In genomic region chr11:5604896-5605295, GRCh38 we compare ENCODE assay signal across 18 cellular contexts. TPM values are rescaled to one million over a fixed set of nuclear protein-coding genes. Genes with fewer than 3 reads are reported as not detected.
DNase-seq lines count a peak whose midpoint lies in the region; ATAC-seq and TF ChIP-seq lines count a peak whose summit lies in the region.
"Had no signal": no experiment of that assay in that cellular context is flagged by ENCODE, and none has a peak within 500 bp of the region (broad histone marks: within the 10 kb centered on the region; RNA-seq: fewer than 3 reads in every experiment).

No MANE protein-coding gene starts in this region.

- peak overlapping the region; percentile 85 for H3K27ac Mint-ChIP-seq in HFFc6
- H3K27ac Mint-ChIP-seq: CD4-positive, alpha-beta T cell had no signal

- no peak overlapping the region for H3K9ac ChIP-seq in trophoblast cell (ENCODE audit: low read length)

- intact Hi-C loops in A673 (cut with micrococcal nuclease; ENCODE audit: unreplicated experiment) = loop anchor here (10.0 kb wide), 1 partner anchor 290 kb away; the partner anchor contains the start of gene OR52E5

- no peak overlapping the region for H3K18ac ChIP-seq in trophoblast cell (ENCODE audit: low read length)

- peaks cover 4% of the 10 kb centered on the region for H3K79me2 ChIP-seq in trophoblast cell (ENCODE audit: control insufficient read depth, insufficient read depth, low read length, poor library complexity)

- H4K8ac ChIP-seq in trophoblast cell (ENCODE audit: low read depth, low read length) = no peak overlapping the region

- TF ChIP-seq CTCF in HFFc6 (IDR thresholded peaks at IDR 0.05) (no peak), A673 (conservative IDR thresholded peaks at IDR 0.05; ENCODE audit: low read depth, low read length) (no peak)

- H3K27ac ChIP-seq in trophoblast cell (ENCODE audit: low read depth, low read length) = peak overlapping the region; percentile 61
- no peak overlapping the region for H3K27ac ChIP-seq in A673 (ENCODE audit: low read depth, low read length, poor library complexity, severe bottlenecking)
- H3K27ac ChIP-seq: C4-2B, HL-60 had no signal

- ATAC-seq in GM21717 (IDR thresholded peaks at IDR 0.05; ENCODE audit: unreplicated experiment) = no peak
- ATAC-seq: K562 had no signal

- BruUV-seq in A673 (replicated peaks; lab: Mats Ljungman, UMichigan) = no TSS peak

- CTCF ChIA-PET in A673 (lab: Charles Lee) = no interaction called here

- no peak overlapping the region for H2AFZ ChIP-seq in trophoblast cell (ENCODE audit: insufficient read depth, low read length, poor library complexity)

- peaks cover 15 to 23% of the 10 kb centered on the region in 2 experiments for H3K4me1 ChIP-seq in trophoblast cell (ENCODE audit: control insufficient read depth in 1 of 2, insufficient read depth in 2 of 2, low read length in 2 of 2)
- no peaks in the 10 kb centered on the region for H3K4me1 ChIP-seq in A673 (ENCODE audit: insufficient read depth, low read length, poor library complexity, severe bottlenecking)
- H3K4me1 ChIP-seq: Caco-2 had no signal

- peaks cover 3% of the 10 kb centered on the region for H3K79me1 ChIP-seq in trophoblast cell (ENCODE audit: low read length)

- no peaks in the 10 kb centered on the region; the same call in 1 of the 2 replicates for H3K27me3 Mint-ChIP-seq in HFFc6 (ENCODE audit: insufficient read depth)
- H3K27me3 Mint-ChIP-seq: CD4-positive, alpha-beta T cell had no signal

- POLR2A ChIA-PET in A673 (lab: Charles Lee; ENCODE audit: low non-redundant PET) = no interaction called here

- no peak overlapping the region for H3K23ac ChIP-seq in trophoblast cell (ENCODE audit: low read length)

- no peak overlapping the region for H3K14ac ChIP-seq in trophoblast cell (ENCODE audit: low read length)

- H2BK5ac ChIP-seq in trophoblast cell (ENCODE audit: low read depth, low read length, poor library complexity) = no peak overlapping the region

- H3K9me3 ChIP-seq in trophoblast cell (ENCODE audit: insufficient read depth, low read depth, low read length) (no peaks in the 10 kb centered on the region), A673 (ENCODE audit: low read depth, low read length, poor library complexity, severe bottlenecking) (no peaks in the 10 kb centered on the region)
- H3K9me3 ChIP-seq: Caco-2 had no signal

- no peak overlapping the region for H3K4me3 ChIP-seq in trophoblast cell (ENCODE audit: low read depth, low read length)
- no peak overlapping the region for H3K4me3 ChIP-seq in A673 (ENCODE audit: low read depth, low read length, poor library complexity, severe bottlenecking)
- H3K4me3 ChIP-seq: K562 had no signal

- H3K9me3 Mint-ChIP-seq in HFFc6 = no peaks in the 10 kb centered on the region
- H3K9me3 Mint-ChIP-seq: CD4-positive, alpha-beta T cell; H9 had no signal

- H3K36me3 ChIP-seq in trophoblast cell (ENCODE audit: control insufficient read depth in 1 of 2, insufficient read depth in 2 of 2, low read length in 2 of 2) (peaks cover 0 to 10% of the 10 kb centered on the region in 2 experiments), A673 (ENCODE audit: insufficient read depth, low read length, poor library complexity, severe bottlenecking) (no peaks in the 10 kb centered on the region)

- H3K36me3 Mint-ChIP-seq in HFFc6 (ENCODE audit: low read depth) = no peaks in the 10 kb centered on the region

- DNase-seq in HFFc6 (peak; percentile 38), M059J (ENCODE audit: low read depth) (peak; percentile 73), islet precursor cell (peak; percentile 89), trophoblast cell (peak; percentile 94 to 96), A673 (ENCODE audit: low spot score) (no peak)
- no peak for DNase-seq in activated CD8-positive, alpha-beta memory T cell treated with anti-CD3 and anti-CD28 coated beads, Interleukin-2, amount 50 U/mL, for 4 hours
- DNase-seq: AML-193; Caco-2; CD4-positive, alpha-beta T cell; GF-D8; H9 had no signal

- no peaks in the 10 kb centered on the region for H3K27me3 ChIP-seq in trophoblast cell (ENCODE audit: insufficient read depth, low read length)
- no peaks in the 10 kb centered on the region for H3K27me3 ChIP-seq in A673 (replicated peaks; ENCODE audit: insufficient read depth, low read depth, low read length, poor library complexity)

- no peak overlapping the region for H4K12ac ChIP-seq in trophoblast cell (ENCODE audit: low read depth, low read length)

- peak overlapping the region; percentile 22; the same call in 1 of the 2 replicates for H3K4me3 Mint-ChIP-seq in HFFc6
- H3K4me3 Mint-ChIP-seq: CD4-positive, alpha-beta T cell; H9 had no signal

- no peak overlapping the region for H3K4ac ChIP-seq in trophoblast cell (ENCODE audit: low read depth, low read length)

- no peak overlapping the region for H2AK5ac ChIP-seq in trophoblast cell (ENCODE audit: low read length)

- H3K4me1 Mint-ChIP-seq in HFFc6 (ENCODE audit: low read depth) = peaks cover 48% of the 10 kb centered on the region

- no peak overlapping the region for H2BK120ac ChIP-seq in trophoblast cell (ENCODE audit: insufficient read depth, low read length, poor library complexity)

- H4K91ac ChIP-seq in trophoblast cell (ENCODE audit: low read depth, low read length) = no peak overlapping the region

- no peak overlapping the region for H2BK12ac ChIP-seq in trophoblast cell (ENCODE audit: low read length)

- no peak overlapping the region for H3K4me2 ChIP-seq in trophoblast cell (ENCODE audit: low read length)

- no CpG with 5 or more reads among the region's 4 CpGs for WGBS in trophoblast cell (ENCODE audit: extremely low coverage, insufficient coverage, insufficient read length)

RNA-seq across cellular contexts. Expression of gene TRIM6, which starts 8.5 kb away (rescaled TPM):
- total RNA-seq in HFFc6 (2021; fragmentation: NEBNext Ultra II Directional; extraction: Animal tissue kit (Norgen Biotek cat#: 25700)) = 1 to 10 TPM; 4.0 to 9.0 (median 6.6) TPM
- 9.6 and 24.7 TPM in 2 replicates for total RNA-seq in M059J (2014; rRNA removed; shearing (Covaris generic))
- 17.9 and 18.5 TPM in 2 replicates for polyA plus RNA-seq in trophoblast cell (2013)
- total RNA-seq in A673 (2021) = 0.13 and 0.52 TPM in 2 replicates
- total RNA-seq: CD4-positive, alpha-beta T cell had no signal

RNA-seq across cellular contexts. Expression of gene TRIM34, which starts 19.9 kb away (rescaled TPM):
- 1 to 10 TPM; 3.8 to 6.9 (median 4.9) TPM for total RNA-seq in HFFc6 (2021; fragmentation: NEBNext Ultra II Directional; extraction: Animal tissue kit (Norgen Biotek cat#: 25700))
- 13.2 and 22.2 TPM in 2 replicates for total RNA-seq in M059J (2014; rRNA removed; shearing (Covaris generic))
- polyA plus RNA-seq in trophoblast cell (2013) = 7.3 and 8.8 TPM in 2 replicates
- total RNA-seq in A673 (2021) = 0.41 and 0.79 TPM in 2 replicates

RNA-seq across cellular contexts. Expression of gene OR52B6, which starts 24.2 kb away (rescaled TPM):
- not detected for total RNA-seq in HFFc6 (2021; fragmentation: NEBNext Ultra II Directional; extraction: Animal tissue kit (Norgen Biotek cat#: 25700))
- total RNA-seq in M059J (2014; rRNA removed; shearing (Covaris generic)) = not detected in 2 replicates
- not detected in 2 replicates for polyA plus RNA-seq in trophoblast cell (2013)
- total RNA-seq in A673 (2021) = not detected in 2 replicates
- total RNA-seq: Caco-2; CD4-positive, alpha-beta T cell; H1; H9; HT1080; K562 had no signal
- polyA plus RNA-seq: BJ, H1, K562 had no signal

RNA-seq across cellular contexts. Expression of gene OR52H1, which starts 56.6 kb away (rescaled TPM):
- not detected for total RNA-seq in HFFc6 (2021; fragmentation: NEBNext Ultra II Directional; extraction: Animal tissue kit (Norgen Biotek cat#: 25700))
- total RNA-seq in M059J (2014; rRNA removed; shearing (Covaris generic)) = not detected in 2 replicates
- polyA plus RNA-seq in trophoblast cell (2013) = not detected in 2 replicates
- not detected in 2 replicates for total RNA-seq in A673 (2021)
- total RNA-seq: Caco-2, H1, H9, HT1080 had no signal
- polyA plus RNA-seq: BJ, K562 had no signal

Comparison
In these comparisons a context has a peak if more than half of its experiments do, and no peak if none do; other contexts are left out.
1. DNase-seq: peak in HFFc6 (single experiment), M059J (single experiment), islet precursor cell (single experiment) and trophoblast cell (2 of 2); none in activated CD8-positive, alpha-beta memory T cell treated with anti-CD3 and anti-CD28 coated beads, Interleukin-2, amount 50 U/mL, for 4 hours (single experiment) and A673 (single experiment).